In the genomic region with DNA sequence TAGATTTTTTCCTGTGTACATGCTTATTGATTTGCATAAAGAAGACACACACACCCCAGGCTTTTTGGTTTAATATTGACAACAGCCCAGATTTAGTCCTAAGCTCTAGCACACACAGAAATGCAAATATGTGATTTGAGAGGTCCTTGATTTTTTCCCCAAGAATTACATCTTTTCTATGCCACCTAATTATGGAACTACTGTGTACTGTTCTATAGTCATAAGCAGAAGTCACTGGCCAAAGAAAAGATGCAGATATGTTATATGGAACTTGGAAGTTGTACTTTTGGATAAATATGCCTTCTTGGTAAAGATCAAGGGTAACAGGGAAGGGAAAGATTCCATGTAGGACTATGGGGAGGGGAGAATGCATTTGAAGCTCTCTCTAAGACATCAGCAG, we compare ENCODE assay signal across 12 cellular contexts.
DNase-seq lines count a peak whose midpoint lies in the region; ATAC-seq and TF ChIP-seq lines count a peak whose summit lies in the region.
"Had no signal": no experiment of that assay in that cellular context is flagged by ENCODE, and none has a peak within 500 bp of the region (broad histone marks: within the 10 kb centered on the region; RNA-seq: fewer than 3 reads in every experiment).

No MANE protein-coding gene starts in this region.

- TF ChIP-seq POLR2A in gastrocnemius medialis (IDR thresholded peaks at IDR 0.05): no peak

- no peaks in the 10 kb centered on the region for H3K9me3 ChIP-seq in gastrocnemius medialis
- H3K9me3 ChIP-seq: esophagus squamous epithelium, pancreas had no signal

- ATAC-seq in GM19328 (IDR thresholded peaks at IDR 0.05; ENCODE audit: unreplicated experiment): peak; percentile 26
- peak; percentile 22 for ATAC-seq in HG02678 (IDR thresholded peaks at IDR 0.05; ENCODE audit: unreplicated experiment)
- peak; percentile 38 for ATAC-seq in HG03565 (IDR thresholded peaks at IDR 0.05; ENCODE audit: unreplicated experiment)
- ATAC-seq in gastrocnemius medialis: no peak
- ATAC-seq: pancreas had no signal

- no peaks in the 10 kb centered on the region for H3K36me3 ChIP-seq in gastrocnemius medialis
- H3K36me3 ChIP-seq: esophagus squamous epithelium, pancreas had no signal

- H3K4me1 ChIP-seq in gastrocnemius medialis: peaks cover 65 to 91% of the 10 kb centered on the region in 2 donors

- no peaks in the 10 kb centered on the region for H3K27me3 ChIP-seq in gastrocnemius medialis
- H3K27me3 ChIP-seq: esophagus squamous epithelium, pancreas had no signal

- intact Hi-C loops in gastrocnemius medialis (cut with DNase I; ENCODE audit: low total_unique reads): no loop called here

- TF ChIP-seq CTCF in gastrocnemius medialis (IDR thresholded peaks at IDR 0.05 in 4 of 5, conservative IDR thresholded peaks at IDR 0.05 in 1 of 5) (no peak), GM20000 (IDR thresholded peaks at IDR 0.05; ENCODE audit: extremely low read depth, missing control alignments) (no peak)

- peak overlapping the region in 3 of 4 donors; percentile 14 to 31 (median 27) for H3K4me3 ChIP-seq in gastrocnemius medialis
- H3K4me3 ChIP-seq: pancreas, SK-N-MC had no signal

- peak overlapping the region; percentile 9 to 59 (median 48) for H3K27ac ChIP-seq in gastrocnemius medialis
- H3K27ac ChIP-seq: pancreas, SK-N-MC had no signal

- DNase-seq in gastrocnemius medialis (no peak), amygdala (lab: John Stamatoyannopoulos, UW) (no peak), GM20000 (ENCODE audit: low spot score) (no peak), CD1c-positive myeloid dendritic cell (ENCODE audit: extremely low spot score) (no peak), NCI-H1105 treated with DMSO at 0.1 percent for 48 hours (lab: John Stamatoyannopoulos, UW) (no peak)
- DNase-seq: activated CD4-positive, alpha-beta memory T cell treated with anti-CD3 and anti-CD28 coated beads for 36 hours; esophagus squamous epithelium; pancreas had no signal

- in situ Hi-C loops in gastrocnemius medialis (cut with MboI; ENCODE audit: low sequenced_read_pairs in 4 of 4): loop anchor here in 1 of 4 donors (25.0 kb wide), 1 partner anchor 99 kb away; a partner anchor contains a TSS

Comparison
In these comparisons a context has a peak if more than half of its experiments do, and no peak if none do; other contexts are left out.
1. ATAC-seq: peak in GM19328 (single experiment), HG02678 (single experiment) and HG03565 (single experiment); none in gastrocnemius medialis (0 of 2).